ENCODE assay signal across 18 cellular contexts in genomic region chr9:34341659-34342266, GRCh38. TPM values are rescaled to one million over a fixed set of nuclear protein-coding genes. Genes with fewer than 3 reads are reported as not detected.
DNase-seq lines count a peak whose midpoint lies in the region; ATAC-seq and TF ChIP-seq lines count a peak whose summit lies in the region.
"Had no signal": no experiment of that assay in that cellular context is flagged by ENCODE, and none has a peak within 500 bp of the region (broad histone marks: within the 10 kb centered on the region; RNA-seq: fewer than 3 reads in every experiment).

No MANE protein-coding gene starts in this region.

- 83 to 87% methylated on average over 6 of the region's 6 CpGs for WGBS in heart right ventricle, 2 donors
- WGBS in sigmoid colon, 2 donors: 92 to 96% methylated on average over 6 of the region's 6 CpGs
- WGBS in aorta, 2 donors: 55 to 60% methylated on average over 6 of the region's 6 CpGs

- no peak for TF ChIP-seq POLR2A in sigmoid colon (IDR thresholded peaks at IDR 0.05)

- H3K4me3 ChIP-seq in heart right ventricle (no peak overlapping the region), sigmoid colon (no peak overlapping the region), aorta (ENCODE audit: low read length in 2 of 2) (no peak overlapping the region)
- H3K4me3 ChIP-seq: BLaER1, MG63, Peyer's patch had no signal

- DNase-seq in heart right ventricle (peak in 1 of 2 donors; percentile 37), sigmoid colon (peak; percentile 57), aorta (no peak), H4 (ENCODE audit: low spot score) (no peak), ecto neural progenitor cell (ENCODE audit: low spot score) (no peak)
- DNase-seq in stimulated activated CD4-positive, alpha-beta T cell treated with anti-CD3 and anti-CD28 coated beads, Interleukin-2, amount 100 ng/mL, for 48 hours: no peak
- DNase-seq: DMS153, EL, H7, MG63, NCI-H1105, NCI-H1930, NCI-H2171, NCI-H82, Peyer's patch, SIG-M5 had no signal

- ATAC-seq in heart right ventricle: peak in 6 of 8 donors; percentile 22 to 49 (median 34)
- ATAC-seq in aorta (ENCODE audit: low FRiP score): peak; percentile 17

- TF ChIP-seq EP300 in sigmoid colon (IDR thresholded peaks at IDR 0.05): no peak

- H3K36me3 ChIP-seq in heart right ventricle (peaks cover 0 to 68% (median 17%) of the 10 kb centered on the region in 9 donors), sigmoid colon (peaks cover 0 to 8% (median 1%) of the 10 kb centered on the region in 4 donors), aorta (ENCODE audit: control insufficient read depth in 1 of 2, insufficient read depth in 2 of 2, low read length in 1 of 2) (peaks cover 0 to 1% of the 10 kb centered on the region in 2 donors)
- H3K36me3 ChIP-seq: MG63 had no signal

- intact Hi-C loops in heart right ventricle (cut with DNase I): loop anchor here in 1 of 10 donors (10.0 kb wide), 1 partner anchor 263 kb away; no protein-coding TSS in a partner anchor
- intact Hi-C loops in sigmoid colon (cut with DNase I): no loop called here
- intact Hi-C loops in aorta (cut with DNase I): loop anchor here in 1 of 2 donors (1.0 kb wide), 1 partner anchor 11 kb away; no protein-coding TSS in a partner anchor

- peak overlapping the region; percentile 65 for H3K27ac ChIP-seq in cingulate gyrus (ENCODE audit: low read depth, low read length)
- H3K27ac ChIP-seq in heart right ventricle: peak overlapping the region in 5 of 10 donors; percentile 56 to 66 (median 63)
- H3K27ac ChIP-seq in sigmoid colon: peak overlapping the region; percentile 65 to 93 (median 90)
- H3K27ac ChIP-seq in aorta (ENCODE audit: low read depth in 1 of 2, low read length in 2 of 2): peak overlapping the region in 1 of 2 donors; percentile 38
- H3K27ac ChIP-seq: BLaER1 had no signal

- H3K4me1 ChIP-seq in heart right ventricle (peaks cover 0 to 55% (median 19%) of the 10 kb centered on the region in 9 donors), sigmoid colon (peaks cover 2 to 90% (median 71%) of the 10 kb centered on the region in 4 donors), aorta (ENCODE audit: control insufficient read depth in 1 of 2, insufficient read depth in 2 of 2, low read length in 2 of 2) (peaks cover 2 to 4% of the 10 kb centered on the region in 2 donors)
- H3K4me1 ChIP-seq: BLaER1 had no signal

- H3K9me3 ChIP-seq in heart right ventricle: no peaks in the 10 kb centered on the region
- H3K9me3 ChIP-seq in sigmoid colon: no peaks in the 10 kb centered on the region
- H3K9me3 ChIP-seq in aorta (ENCODE audit: control insufficient read depth, low read length): no peaks in the 10 kb centered on the region
- H3K9me3 ChIP-seq: BLaER1, MG63, Peyer's patch had no signal

- TF ChIP-seq CTCF in heart right ventricle (IDR thresholded peaks at IDR 0.05) (no peak), sigmoid colon (IDR thresholded peaks at IDR 0.05) (no peak)

- no peaks in the 10 kb centered on the region for H3K27me3 ChIP-seq in heart right ventricle
- H3K27me3 ChIP-seq in sigmoid colon: no peaks in the 10 kb centered on the region
- H3K27me3 ChIP-seq in aorta (ENCODE audit: control insufficient read depth in 1 of 2, insufficient read depth in 2 of 2, low read length in 1 of 2): no peaks in the 10 kb centered on the region
- H3K27me3 ChIP-seq: BLaER1, MG63, Peyer's patch had no signal

RNA-seq across cellular contexts. Expression of gene NUDT2, which starts 12.4 kb away (rescaled TPM):
- total RNA-seq in heart right ventricle (10 to 100 TPM; 14.4 to 24.8 (median 18.4) TPM), sigmoid colon (10 to 100 TPM; 12.1 to 59.9 (median 36.1) TPM), aorta (10 to 100 TPM; 13.6 to 17.1 TPM)
- polyA plus RNA-seq in heart right ventricle (10 to 100 TPM; 17.2 to 28.9 TPM), sigmoid colon (10 to 100 TPM; 27.0 to 56.5 (median 35.6) TPM), aorta (10 to 100 TPM; 27.4 to 38.3 TPM)
- total RNA-seq in H4 (2014; rRNA removed; shearing (Covaris generic)): 71.9 and 75.3 TPM in 2 replicates

RNA-seq across cellular contexts. Expression of gene KIF24, which starts 12.7 kb away (rescaled TPM):
- total RNA-seq in heart right ventricle: 1 to 10 TPM in 1 of 10 donors, under 1 TPM in 9; 0.25 to 1.2 (median 0.50) TPM
- under 1 TPM; 0.29 to 0.43 TPM for polyA plus RNA-seq in heart right ventricle
- total RNA-seq in sigmoid colon: 1 to 10 TPM in 1 of 4 donors, under 1 TPM in 3; 0.28 to 1.4 (median 0.51) TPM
- polyA plus RNA-seq in sigmoid colon: 1 to 10 TPM in 1 of 3 donors, under 1 TPM in 2; under 0.01 to 1.6 (median 0.46) TPM
- total RNA-seq in aorta: under 1 TPM; 0.32 to 0.78 TPM
- polyA plus RNA-seq in aorta: under 1 TPM in 1 of 2 donors, not detected in 1; 0.10 TPM
- 5.5 and 5.9 TPM in 2 replicates for total RNA-seq in H4 (2014; rRNA removed; shearing (Covaris generic))

RNA-seq across cellular contexts. Expression of gene MYORG, which starts 34.9 kb away (rescaled TPM):
- total RNA-seq in heart right ventricle (1 to 10 TPM; 4.9 to 9.1 (median 7.1) TPM), sigmoid colon (10 to 100 TPM in 3 of 4 donors, 1 to 10 TPM in 1; 3.9 to 23.5 (median 20.0) TPM), aorta (1 to 10 TPM; 6.1 to 9.6 TPM)
- polyA plus RNA-seq in heart right ventricle (1 to 10 TPM; 1.3 to 4.8 TPM), sigmoid colon (10 to 100 TPM in 1 of 3 donors, 1 to 10 TPM in 2; 3.0 to 23.4 (median 5.5) TPM), aorta (1 to 10 TPM; 1.6 to 2.1 TPM)
- total RNA-seq in H4 (2014; rRNA removed; shearing (Covaris generic)): 1.9 and 2.7 TPM in 2 replicates
